Comparison of ENCODE assay signal across 16 cellular contexts in the genomic region with DNA sequence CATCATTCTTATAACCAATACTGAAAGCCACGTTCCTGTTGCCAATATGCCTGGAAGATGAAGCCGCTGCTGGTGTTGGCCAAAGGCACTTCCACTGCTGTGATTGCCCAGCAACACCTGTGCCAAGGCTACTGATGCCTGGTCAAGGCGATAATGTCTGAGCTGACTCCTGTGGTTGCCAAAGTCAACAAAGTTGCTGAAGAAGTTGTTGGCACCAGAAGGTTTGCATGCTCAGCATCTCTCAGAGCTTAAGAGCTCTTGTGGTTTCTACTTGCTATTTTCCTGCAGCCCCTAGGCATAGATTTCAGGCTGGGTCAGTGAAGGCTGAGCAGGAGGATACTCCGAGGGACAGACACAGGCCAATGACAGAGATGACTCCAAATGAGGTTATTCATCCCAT.
A peak's percentile ranks its signal among the peaks of the same experiment; 100 is the strongest.
DNase-seq lines count a peak whose midpoint lies in the region; FAIRE-seq and TF ChIP-seq lines count a peak whose summit lies in the region.
"Had no signal": no experiment of that assay in that cellular context is flagged by ENCODE, and none has a peak within 500 bp of the region (broad histone marks: within the 10 kb centered on the region; RNA-seq: fewer than 3 reads in every experiment).

No MANE protein-coding gene starts in this region.

- no peaks in the 10 kb centered on the region for H3K36me3 ChIP-seq in neural progenitor cell
- H3K36me3 ChIP-seq: ascending aorta had no signal

- H3K4me1 ChIP-seq in neural progenitor cell = peaks cover 4% of the 10 kb centered on the region
- H3K4me1 ChIP-seq: ascending aorta, psoas muscle had no signal

- H3K27ac ChIP-seq in neural progenitor cell = no peak overlapping the region
- H3K27ac ChIP-seq: ascending aorta, psoas muscle had no signal

- no peaks in the 10 kb centered on the region for H3K79me2 ChIP-seq in neural progenitor cell (ENCODE audit: low read depth)

- no peaks in the 10 kb centered on the region for H3K9me3 ChIP-seq in neural progenitor cell (ENCODE audit: low read depth)
- H3K9me3 ChIP-seq: ascending aorta, psoas muscle had no signal

- H3K4me3 Mint-ChIP-seq in brain (no peak overlapping the region), neural progenitor cell (no peak overlapping the region)
- H3K4me3 Mint-ChIP-seq: naive thymus-derived CD4-positive, alpha-beta T cell had no signal

- no peak overlapping the region for H3K4me2 ChIP-seq in neural progenitor cell

- no peak overlapping the region for H3K4me3 ChIP-seq in neural progenitor cell
- H3K4me3 ChIP-seq: ascending aorta, psoas muscle had no signal

- no peak overlapping the region for H3K9ac ChIP-seq in neural progenitor cell

- no peaks in the 10 kb centered on the region for H3F3A ChIP-seq in neural progenitor cell (ENCODE audit: low read depth)

- H3K27me3 Mint-ChIP-seq in brain (peaks cover 3% of the 10 kb centered on the region), neural progenitor cell (ENCODE audit: insufficient read depth, low read depth) (peaks cover 6% of the 10 kb centered on the region)

- H4K20me1 ChIP-seq in neural progenitor cell (ENCODE audit: low read depth) = no peaks in the 10 kb centered on the region

- no peak overlapping the region for H2AFZ ChIP-seq in neural progenitor cell (replicated peaks)

- H3K9me3 Mint-ChIP-seq in brain (no peaks in the 10 kb centered on the region), neural progenitor cell (no peaks in the 10 kb centered on the region)

- DNase-seq in EH (ENCODE audit: low read depth) (peak; percentile 7), NCI-H2196 (lab: John Stamatoyannopoulos, UW; ENCODE audit: unreplicated experiment) (peak; percentile 93), neural progenitor cell (ENCODE audit: low spot score) (no peak), GM19238 (ENCODE audit: insufficient read length, low spot score) (no peak), HTR-8/SVneo (ENCODE audit: insufficient read length, low spot score) (no peak), DMS 273 (lab: John Stamatoyannopoulos, UW; ENCODE audit: unreplicated experiment) (no peak), NCI-H2227 (lab: John Stamatoyannopoulos, UW; ENCODE audit: unreplicated experiment) (no peak)
- DNase-seq: activated gamma-delta T cell treated with Interleukin-2 at 50 U/mL for 16 hours; left colon; naive thymus-derived CD4-positive, alpha-beta T cell; NCI-H226; psoas muscle had no signal

- FAIRE-seq in HTR-8/SVneo (lab: Jason Lieb, UNC) = no peak
- FAIRE-seq: GM18507, GM19239 had no signal

- H3K27ac Mint-ChIP-seq in brain (peak overlapping the region in 3 of 5 experiments; percentile 7 to 83 (median 79)), neural progenitor cell (peak overlapping the region; percentile 57)
- H3K27ac Mint-ChIP-seq: naive thymus-derived CD4-positive, alpha-beta T cell had no signal

- no peak for TF ChIP-seq CTCF in brain (conservative IDR thresholded peaks at IDR 0.05)
- no peak for TF ChIP-seq CTCF in neural progenitor cell (IDR thresholded peaks at IDR 0.05)

- H3K4me1 Mint-ChIP-seq in brain (peaks cover 22% of the 10 kb centered on the region), neural progenitor cell (peaks cover 21% of the 10 kb centered on the region)
- H3K4me1 Mint-ChIP-seq: naive thymus-derived CD4-positive, alpha-beta T cell had no signal

- H3K27me3 ChIP-seq in neural progenitor cell = no peaks in the 10 kb centered on the region
- H3K27me3 ChIP-seq: ascending aorta had no signal

- no peaks in the 10 kb centered on the region for H3K36me3 Mint-ChIP-seq in brain
- H3K36me3 Mint-ChIP-seq in neural progenitor cell = no peaks in the 10 kb centered on the region
- H3K36me3 Mint-ChIP-seq: naive thymus-derived CD4-positive, alpha-beta T cell had no signal

Comparison
In these comparisons a context has a peak if more than half of its experiments do, and no peak if none do; other contexts are left out.
1. DNase-seq: peak in EH (single experiment) and NCI-H2196 (single experiment); none in neural progenitor cell (single experiment), GM19238 (single experiment), HTR-8/SVneo (single experiment), DMS 273 (single experiment) and NCI-H2227 (single experiment).